12 cellular contexts compared by ENCODE assay signal in the genomic region with DNA sequence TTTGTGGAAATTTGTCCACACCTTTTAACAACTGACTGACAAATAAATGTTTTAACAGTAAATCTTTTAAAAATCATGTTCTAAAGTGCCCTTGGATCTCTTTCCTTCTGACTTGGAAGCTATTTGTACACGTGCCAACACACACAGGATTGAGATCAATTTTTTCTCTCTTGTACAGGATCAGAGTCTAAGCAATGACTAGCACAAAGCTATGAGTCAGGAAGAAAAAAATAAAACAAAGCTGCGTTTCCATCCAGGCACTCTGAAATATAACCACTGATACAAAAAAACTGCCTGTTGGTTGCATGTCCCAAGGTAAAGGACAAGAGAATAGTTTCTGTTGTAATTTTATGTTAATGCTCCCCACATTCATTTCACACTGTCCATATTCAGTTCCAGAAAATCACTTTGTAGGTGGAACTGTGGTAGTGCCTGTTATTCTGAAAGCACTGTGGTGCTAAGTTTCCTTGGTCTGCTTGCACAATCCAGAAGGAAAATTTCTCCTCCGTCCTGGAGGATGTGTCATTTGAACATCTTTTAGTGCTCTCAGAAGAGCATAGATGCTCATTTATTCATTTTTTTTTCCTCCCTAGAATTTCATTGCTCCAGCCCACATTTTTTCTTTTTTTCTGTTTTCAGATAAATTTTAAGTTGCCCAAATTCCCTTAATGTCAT.
DNase-seq lines count a peak whose midpoint lies in the region; TF ChIP-seq lines count a peak whose summit lies in the region.
"Had no signal": no experiment of that assay in that cellular context is flagged by ENCODE, and none has a peak within 500 bp of the region (broad histone marks: within the 10 kb centered on the region; RNA-seq: fewer than 3 reads in every experiment).

No MANE protein-coding gene starts in this region.

- no peaks in the 10 kb centered on the region for H3K4me1 Mint-ChIP-seq in CD4-positive, alpha-beta memory T cell

- H3K27me3 ChIP-seq in AG04450 (ENCODE audit: control insufficient read depth, insufficient read depth, low read length) (no peaks in the 10 kb centered on the region), osteoblast (ENCODE audit: insufficient read depth, low read length) (no peaks in the 10 kb centered on the region)
- H3K27me3 ChIP-seq in CD4-positive, alpha-beta memory T cell (ENCODE audit: insufficient read depth, low read length) = no peaks in the 10 kb centered on the region

- peaks cover 23% of the 10 kb centered on the region for H3K4me1 ChIP-seq in osteoblast (ENCODE audit: insufficient read depth, low read length)
- no peaks in the 10 kb centered on the region for H3K4me1 ChIP-seq in CD4-positive, alpha-beta memory T cell (ENCODE audit: insufficient read depth, low read length)

- intact Hi-C loops in CD4-positive, alpha-beta memory T cell (cut with micrococcal nuclease) = no loop called here

- H3K27ac Mint-ChIP-seq in CD4-positive, alpha-beta memory T cell = no peak overlapping the region
- H3K27ac Mint-ChIP-seq: activated B cell treated with CpG ODN at 0.5 μM for 24 hours, B cell had no signal

- peak overlapping the region; percentile 64 for H2AFZ ChIP-seq in osteoblast (ENCODE audit: low read length)

- POLR2A ChIA-PET in AG04450 (lab: Yijun Ruan, JAX) = no interaction called here
- POLR2A ChIA-PET in CD4-positive, alpha-beta memory T cell (lab: Charles Lee; ENCODE audit: partially characterized antibody) = no interaction called here

- no peaks in the 10 kb centered on the region for H3K9me3 ChIP-seq in AG04450 (ENCODE audit: control insufficient read depth, insufficient read depth, low read length)
- no peaks in the 10 kb centered on the region for H3K9me3 ChIP-seq in osteoblast (ENCODE audit: low read depth, low read length)
- no peaks in the 10 kb centered on the region for H3K9me3 ChIP-seq in CD4-positive, alpha-beta memory T cell (ENCODE audit: control insufficient read depth in 1 of 2, low read length in 2 of 2)

- H3K27me3 Mint-ChIP-seq in CD4-positive, alpha-beta memory T cell = no peaks in the 10 kb centered on the region
- H3K27me3 Mint-ChIP-seq: activated B cell treated with CpG ODN at 0.5 μM for 24 hours, B cell had no signal

- peak; percentile 32 for DNase-seq in AG04450 (ENCODE audit: low read depth, low spot score)
- peak; percentile 88 for DNase-seq in T1000 (lab: John Stamatoyannopoulos, UW)
- DNase-seq in fibroblast of villous mesenchyme (ENCODE audit: low read depth) = peak; percentile 40
- DNase-seq in osteoblast (ENCODE audit: insufficient read length, low spot score, missing footprints) = peak; percentile 84
- no peak for DNase-seq in CD4-positive, alpha-beta memory T cell
- DNase-seq in NCI-H526 (lab: John Stamatoyannopoulos, UW) = no peak
- DNase-seq in NCI-H146 (lab: John Stamatoyannopoulos, UW) = no peak
- DNase-seq in activated CD4-positive, alpha-beta T cell treated with anti-CD3 and anti-CD28 coated beads, Interleukin-2, amount 50 U/mL, for 1 hour = no peak
- DNase-seq: activated B cell treated with CpG ODN at 0.5 μM for 24 hours; activated naive CD4-positive, alpha-beta T cell; nucleus accumbens had no signal

- H3K36me3 Mint-ChIP-seq in CD4-positive, alpha-beta memory T cell = no peaks in the 10 kb centered on the region

- H3K27ac ChIP-seq in AG04450 (ENCODE audit: low read depth, low read length) = no peak overlapping the region
- H3K27ac ChIP-seq in osteoblast (ENCODE audit: low read depth, low read length) = peak overlapping the region; percentile 74
- no peak overlapping the region for H3K27ac ChIP-seq in CD4-positive, alpha-beta memory T cell (ENCODE audit: low read depth, low read length)

- no peaks in the 10 kb centered on the region for H4K20me1 ChIP-seq in osteoblast (ENCODE audit: insufficient read depth, low read length)

- CTCF ChIA-PET in AG04450 (lab: Charles Lee) = no interaction called here
- CTCF ChIA-PET in CD4-positive, alpha-beta memory T cell (lab: Charles Lee; ENCODE audit: partially characterized antibody) = no interaction called here

- H3K9me3 Mint-ChIP-seq in CD4-positive, alpha-beta memory T cell = peaks cover 2 to 21% (median 8%) of the 10 kb centered on the region in 8 donors

- no peak overlapping the region for H3K4me3 Mint-ChIP-seq in CD4-positive, alpha-beta memory T cell
- H3K4me3 Mint-ChIP-seq: activated B cell treated with CpG ODN at 0.5 μM for 24 hours, B cell had no signal

- H3K4me2 ChIP-seq in osteoblast (ENCODE audit: insufficient read depth, low read length) = peak overlapping the region; percentile 55

- H3K36me3 ChIP-seq in osteoblast (ENCODE audit: insufficient read depth, low read length) = no peaks in the 10 kb centered on the region
- no peaks in the 10 kb centered on the region for H3K36me3 ChIP-seq in CD4-positive, alpha-beta memory T cell (ENCODE audit: insufficient read depth, low read length)

- H3K4me3 ChIP-seq in AG04450 (ENCODE audit: low read depth, low read length) (no peak overlapping the region), fibroblast of villous mesenchyme (ENCODE audit: low read depth, low read length) (no peak overlapping the region), osteoblast (ENCODE audit: insufficient read depth, low read length) (no peak overlapping the region)
- no peak overlapping the region for H3K4me3 ChIP-seq in CD4-positive, alpha-beta memory T cell (ENCODE audit: low read length in 2 of 2)

- TF ChIP-seq CTCF in AG04450 (IDR thresholded peaks at IDR 0.05; ENCODE audit: low read depth, low read length) (no peak), fibroblast of villous mesenchyme (IDR thresholded peaks at IDR 0.05; ENCODE audit: insufficient read depth, low read depth, low read length) (no peak), osteoblast (IDR thresholded peaks at IDR 0.05; ENCODE audit: extremely low read depth, low read depth, low read length) (no peak)

- no peaks in the 10 kb centered on the region for H3K79me2 ChIP-seq in osteoblast (ENCODE audit: insufficient read depth, low read length)

Comparison
In these comparisons a context has a peak if more than half of its experiments do, and no peak if none do; other contexts are left out.
1. DNase-seq: peak in AG04450 (single experiment), T1000 (single experiment), fibroblast of villous mesenchyme (single experiment) and osteoblast (single experiment); none in CD4-positive, alpha-beta memory T cell (0 of 5), NCI-H526 (0 of 2), NCI-H146 (single experiment) and activated CD4-positive, alpha-beta T cell treated with anti-CD3 and anti-CD28 coated beads, Interleukin-2, amount 50 U/mL, for 1 hour (single experiment).